ENCODE assay signal across 8 cellular contexts in the genomic region with DNA sequence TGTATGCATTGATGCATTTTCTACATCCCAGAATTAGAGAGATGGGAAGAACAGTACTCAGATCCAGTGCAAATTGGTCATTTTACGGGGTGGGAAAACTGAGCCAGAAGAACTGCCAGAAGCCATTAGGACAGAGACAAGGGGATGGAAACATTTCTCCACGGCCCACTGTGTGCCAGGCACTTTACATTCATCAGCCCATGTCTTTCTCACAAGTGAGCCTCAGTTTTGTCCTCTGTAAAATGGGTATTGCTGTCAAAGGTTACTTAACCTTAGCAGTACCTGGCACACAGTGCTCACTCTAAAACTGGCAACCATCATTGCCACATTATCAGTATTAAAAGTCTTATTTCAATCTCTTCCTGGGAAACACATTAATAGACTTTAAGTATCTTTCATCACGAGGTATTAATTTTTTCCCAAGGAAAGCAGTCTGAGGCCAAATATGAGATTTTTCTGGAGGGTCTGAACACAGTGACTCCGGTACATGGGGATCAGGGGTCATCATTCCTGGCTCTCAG. TPM values are rescaled to one million over a fixed set of nuclear protein-coding genes. Genes with fewer than 3 reads are reported as not detected.
DNase-seq lines count a peak whose midpoint lies in the region; ATAC-seq and TF ChIP-seq lines count a peak whose summit lies in the region.

No MANE protein-coding gene starts in this region.

- no peak overlapping the region for H3K4me3 ChIP-seq in CD4-positive, alpha-beta memory T cell (ENCODE audit: low read length in 2 of 2)
- H3K4me3 ChIP-seq in RWPE2 (ENCODE audit: severe bottlenecking) (peak overlapping the region; percentile 2), epithelial cell of proximal tubule (ENCODE audit: low read depth, low read length) (no peak overlapping the region), neuron (ENCODE audit: low read length) (peak overlapping the region; percentile 51)

- H3K36me3 ChIP-seq in CD4-positive, alpha-beta memory T cell (ENCODE audit: insufficient read depth, low read length), result peaks cover 22% of the 10 kb centered on the region
- H3K36me3 ChIP-seq in RWPE2 (ENCODE audit: low read depth), result peaks cover 32% of the 10 kb centered on the region
- H3K36me3 ChIP-seq in neuron (ENCODE audit: insufficient read depth, low read length), result peaks cover 23% of the 10 kb centered on the region

- intact Hi-C loops in CD4-positive, alpha-beta memory T cell (cut with micrococcal nuclease), result loop anchor here (1.0 to 5.0 kb wide), 7 partner anchors 41 to 591 kb away; a partner anchor contains a TSS

- peak in 1 of 5 donors; percentile 60 for DNase-seq in CD4-positive, alpha-beta memory T cell
- no peak for DNase-seq in RWPE2 (ENCODE audit: low spot score)
- DNase-seq in epithelial cell of proximal tubule (ENCODE audit: low read depth), result peak; percentile 99
- no peak for DNase-seq in SW 1271 (lab: John Stamatoyannopoulos, UW)
- no peak for DNase-seq in NCI-H2107 (lab: John Stamatoyannopoulos, UW)
- no peak for DNase-seq in NCI-H2227 treated with DMSO at 0.1 percent for 48 hours (lab: John Stamatoyannopoulos, UW)
- DNase-seq in DMS53 treated with DMSO at 0.1 percent for 48 hours (lab: John Stamatoyannopoulos, UW; ENCODE audit: unreplicated experiment), result no peak

- H3K4me1 ChIP-seq in CD4-positive, alpha-beta memory T cell (ENCODE audit: insufficient read depth, low read length), result peaks cover 56% of the 10 kb centered on the region
- peaks cover 28% of the 10 kb centered on the region for H3K4me1 ChIP-seq in RWPE2 (ENCODE audit: insufficient read depth, poor library complexity, severe bottlenecking)
- peaks cover 46% of the 10 kb centered on the region for H3K4me1 ChIP-seq in neuron (ENCODE audit: insufficient read depth, low read length)

- peaks cover 29 to 39% of the 10 kb centered on the region in 2 donors for H3K36me3 Mint-ChIP-seq in CD4-positive, alpha-beta memory T cell

- peak overlapping the region; percentile 95 to 100 (median 99) for H3K27ac Mint-ChIP-seq in CD4-positive, alpha-beta memory T cell

- H3K9me3 ChIP-seq in CD4-positive, alpha-beta memory T cell (ENCODE audit: control insufficient read depth in 1 of 2, low read length in 2 of 2), result no peaks in the 10 kb centered on the region
- H3K9me3 ChIP-seq in RWPE2 (ENCODE audit: severe bottlenecking), result no peaks in the 10 kb centered on the region
- no peaks in the 10 kb centered on the region for H3K9me3 ChIP-seq in neuron (ENCODE audit: low read length)

- H3K27ac ChIP-seq in CD4-positive, alpha-beta memory T cell (ENCODE audit: low read depth, low read length), result peak overlapping the region; percentile 100
- peak overlapping the region; percentile 95 for H3K27ac ChIP-seq in RWPE2 (ENCODE audit: poor library complexity, severe bottlenecking)

- peaks cover 0 to 1% of the 10 kb centered on the region in 2 donors for H3K27me3 Mint-ChIP-seq in CD4-positive, alpha-beta memory T cell

- H3K4me3 Mint-ChIP-seq in CD4-positive, alpha-beta memory T cell, result peak overlapping the region; percentile 77 to 95 (median 86)

- peaks cover 0 to 39% (median 0%) of the 10 kb centered on the region in 8 donors for H3K9me3 Mint-ChIP-seq in CD4-positive, alpha-beta memory T cell

- CTCF ChIA-PET in CD4-positive, alpha-beta memory T cell (lab: Charles Lee; ENCODE audit: partially characterized antibody), result interaction anchor here (1.0 to 2.5 kb wide), 10 partner anchors 11 to 166 kb away, joined by 3 to 35 read pairs (median 8); no protein-coding TSS in a partner anchor

- POLR2A ChIA-PET in CD4-positive, alpha-beta memory T cell (lab: Charles Lee; ENCODE audit: partially characterized antibody), result interaction anchor here (0.6 to 3.3 kb wide), 18 partner anchors 10 to 289 kb away, joined by 3 to 85 read pairs (median 5); a partner anchor contains a TSS

- no peak overlapping the region for H2AFZ ChIP-seq in neuron (ENCODE audit: low read depth, low read length)

- H3K4me1 Mint-ChIP-seq in CD4-positive, alpha-beta memory T cell, result peaks cover 46 to 71% (median 60%) of the 10 kb centered on the region in 4 donors

- ATAC-seq in RWPE2 (ENCODE audit: low read depth), result no peak; the same call in 2 of the 3 replicates

- no peak for TF ChIP-seq CTCF in RWPE2 (IDR thresholded peaks at IDR 0.05; ENCODE audit: poor library complexity, severe bottlenecking)
- TF ChIP-seq CTCF in epithelial cell of proximal tubule (conservative IDR thresholded peaks at IDR 0.05; ENCODE audit: low read depth, low read length), result no peak

- no peaks in the 10 kb centered on the region for H3K27me3 ChIP-seq in CD4-positive, alpha-beta memory T cell (ENCODE audit: insufficient read depth, low read length)
- H3K27me3 ChIP-seq in RWPE2 (ENCODE audit: insufficient read depth, poor library complexity, severe bottlenecking) (no peaks in the 10 kb centered on the region), neuron (ENCODE audit: insufficient read depth, low read length) (no peaks in the 10 kb centered on the region)

RNA-seq across cellular contexts. Expression of a gene that starts 5.2 kb away (rescaled TPM):
- total RNA-seq in CD4-positive, alpha-beta memory T cell, result 10 to 100 TPM; 18.0 to 18.8 TPM
- 100 to 1,000 TPM; 297 to 879 TPM for polyA plus RNA-seq in CD4-positive, alpha-beta memory T cell
- 186 and 215 TPM in 2 replicates for total RNA-seq in epithelial cell of proximal tubule

Comparison
In these comparisons a context has a peak if more than half of its experiments do, and no peak if none do; other contexts are left out.
1. H3K4me3 ChIP-seq: peak in RWPE2 (single experiment) and neuron (single experiment); none in CD4-positive, alpha-beta memory T cell (0 of 2) and epithelial cell of proximal tubule (single experiment).